In the genomic region with DNA sequence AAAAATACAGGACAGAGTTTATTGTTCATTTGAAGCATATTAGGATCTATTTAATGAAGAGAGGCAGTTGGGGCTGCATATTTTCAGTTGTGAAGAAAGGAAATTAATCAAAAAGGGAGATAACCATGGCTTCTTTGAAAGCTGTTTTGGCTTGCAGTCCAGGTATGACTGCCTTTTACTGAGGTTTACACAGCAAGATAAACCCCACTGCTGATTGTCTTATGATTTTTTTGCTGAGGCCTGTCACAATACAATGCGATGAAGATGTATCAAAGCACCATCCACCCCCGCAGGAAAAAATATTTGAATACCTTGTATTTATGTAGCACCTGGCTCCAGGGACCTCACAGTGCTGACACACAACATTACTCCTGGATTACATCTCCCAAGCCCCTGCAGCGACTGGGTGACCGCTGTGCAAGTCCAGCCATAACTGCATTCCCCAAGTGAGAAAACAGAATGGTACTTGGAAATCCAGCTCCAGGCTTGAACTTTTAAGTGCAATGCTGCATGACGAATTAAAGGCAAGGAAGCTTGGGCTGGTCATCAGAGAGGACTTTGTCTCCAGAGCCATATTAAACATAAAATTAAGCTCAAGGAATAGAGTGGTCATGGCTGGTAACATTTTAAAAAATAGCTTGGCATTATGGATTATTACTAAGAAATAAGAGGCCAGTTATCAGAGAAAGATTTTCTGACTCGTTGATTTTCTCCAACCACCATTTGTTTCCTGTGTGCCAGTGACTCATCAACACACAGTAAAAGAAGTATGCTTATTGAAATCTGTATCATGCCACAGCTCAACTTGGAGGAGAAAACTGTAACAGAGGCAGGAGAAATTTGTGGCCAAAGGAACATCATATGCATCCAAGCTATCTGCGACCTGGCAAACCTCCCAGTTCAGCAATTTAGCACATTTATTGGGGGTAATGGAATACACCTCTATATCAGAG, we compare ENCODE assay signal across 16 cellular contexts.
DNase-seq lines count a peak whose midpoint lies in the region; ATAC-seq and TF ChIP-seq lines count a peak whose summit lies in the region.
"Had no signal": no experiment of that assay in that cellular context is flagged by ENCODE, and none has a peak within 500 bp of the region (broad histone marks: within the 10 kb centered on the region; RNA-seq: fewer than 3 reads in every experiment).

No MANE protein-coding gene starts in this region.

- 76% methylated on average over 7 of the region's 7 CpGs for WGBS in suprapubic skin

- H3K4me3 Mint-ChIP-seq in activated T-cell treated with anti-CD3 and anti-CD28 coated beads, Interleukin-2, amount 50 U/mL, for 24 hours, result no peak overlapping the region
- no peak overlapping the region for H3K4me3 Mint-ChIP-seq in stimulated activated effector memory CD8-positive, alpha-beta T cell treated with anti-CD3 and anti-CD28 coated beads, Interleukin-12 subunit alpha, Interleukin-12 subunit beta, amount 100 ng/mL, for 72 hours
- H3K4me3 Mint-ChIP-seq: neural progenitor cell had no signal

- no peak for DNase-seq in activated T-cell treated with anti-CD3 and anti-CD28 coated beads, Interleukin-2, amount 50 U/mL, for 24 hours
- DNase-seq in activated T-cell treated with anti-CD3 and anti-CD28 coated beads, Interleukin-2, amount 50 U/mL, for 1 hour, result no peak
- peak; percentile 47 for DNase-seq in fibroblast of mammary gland (ENCODE audit: low read depth)
- DNase-seq in stimulated activated effector memory CD8-positive, alpha-beta T cell treated with anti-CD3 and anti-CD28 coated beads, Interleukin-12 subunit alpha, Interleukin-12 subunit beta, amount 100 ng/mL, for 72 hours (ENCODE audit: low spot score in 2 of 2), result no peak
- DNase-seq in suprapubic skin (ENCODE audit: low spot score in 2 of 2), result no peak
- no peak for DNase-seq in inferior parietal cortex (ENCODE audit: extremely low spot score)
- DNase-seq: adrenal gland; Calu3; MG63; NCI-H2081; stimulated activated naive CD4-positive, alpha-beta T cell; uterus had no signal

- no peaks in the 10 kb centered on the region for H3K27me3 ChIP-seq in suprapubic skin
- H3K27me3 ChIP-seq: adrenal gland, MG63, neural progenitor cell, uterus had no signal

- no peak overlapping the region for H3K4me3 ChIP-seq in fibroblast of mammary gland (ENCODE audit: control insufficient read depth, low read depth, low read length)
- no peak overlapping the region for H3K4me3 ChIP-seq in suprapubic skin
- H3K4me3 ChIP-seq: adrenal gland, MG63, neural progenitor cell, uterus had no signal

- H3K4me1 Mint-ChIP-seq in activated T-cell treated with anti-CD3 and anti-CD28 coated beads, Interleukin-2, amount 50 U/mL, for 24 hours (ENCODE audit: low read depth), result peaks cover 36% of the 10 kb centered on the region
- H3K4me1 Mint-ChIP-seq in stimulated activated effector memory CD8-positive, alpha-beta T cell treated with anti-CD3 and anti-CD28 coated beads, Interleukin-12 subunit alpha, Interleukin-12 subunit beta, amount 100 ng/mL, for 72 hours, result peaks cover 12% of the 10 kb centered on the region
- H3K4me1 Mint-ChIP-seq: neural progenitor cell had no signal

- H3K9me3 ChIP-seq in suprapubic skin, result no peaks in the 10 kb centered on the region
- H3K9me3 ChIP-seq: adrenal gland, uterus had no signal

- H3K36me3 ChIP-seq in suprapubic skin, result no peaks in the 10 kb centered on the region
- H3K36me3 ChIP-seq: adrenal gland, MG63, neural progenitor cell, uterus had no signal

- H3K27ac Mint-ChIP-seq in activated T-cell treated with anti-CD3 and anti-CD28 coated beads, Interleukin-2, amount 50 U/mL, for 24 hours, result peak overlapping the region; percentile 64
- H3K27ac Mint-ChIP-seq in stimulated activated effector memory CD8-positive, alpha-beta T cell treated with anti-CD3 and anti-CD28 coated beads, Interleukin-12 subunit alpha, Interleukin-12 subunit beta, amount 100 ng/mL, for 72 hours, result no peak overlapping the region
- H3K27ac Mint-ChIP-seq: neural progenitor cell had no signal

- H3K36me3 Mint-ChIP-seq in activated T-cell treated with anti-CD3 and anti-CD28 coated beads, Interleukin-2, amount 50 U/mL, for 24 hours (ENCODE audit: low read depth), result no peaks in the 10 kb centered on the region
- H3K36me3 Mint-ChIP-seq in stimulated activated effector memory CD8-positive, alpha-beta T cell treated with anti-CD3 and anti-CD28 coated beads, Interleukin-12 subunit alpha, Interleukin-12 subunit beta, amount 100 ng/mL, for 72 hours, result no peaks in the 10 kb centered on the region
- H3K36me3 Mint-ChIP-seq: neural progenitor cell had no signal

- no peak for TF ChIP-seq POLR2A in suprapubic skin (IDR thresholded peaks at IDR 0.05)

- H3K9me3 Mint-ChIP-seq in activated T-cell treated with anti-CD3 and anti-CD28 coated beads, Interleukin-2, amount 50 U/mL, for 24 hours, result peaks cover 8% of the 10 kb centered on the region
- no peaks in the 10 kb centered on the region for H3K9me3 Mint-ChIP-seq in stimulated activated effector memory CD8-positive, alpha-beta T cell treated with anti-CD3 and anti-CD28 coated beads, Interleukin-12 subunit alpha, Interleukin-12 subunit beta, amount 100 ng/mL, for 72 hours

- no peaks in the 10 kb centered on the region for H3K27me3 Mint-ChIP-seq in activated T-cell treated with anti-CD3 and anti-CD28 coated beads, Interleukin-2, amount 50 U/mL, for 24 hours

- TF ChIP-seq CTCF in fibroblast of mammary gland (conservative IDR thresholded peaks at IDR 0.05; ENCODE audit: control insufficient read depth, insufficient read depth, low read depth, low read length) (no peak), suprapubic skin (IDR thresholded peaks at IDR 0.05) (no peak)

- TF ChIP-seq EP300 in suprapubic skin (IDR thresholded peaks at IDR 0.05), result no peak

- H3K27ac ChIP-seq in suprapubic skin, result no peak overlapping the region
- H3K27ac ChIP-seq: adrenal gland, neural progenitor cell, uterus had no signal

- H3K4me1 ChIP-seq in suprapubic skin, result no peaks in the 10 kb centered on the region
- H3K4me1 ChIP-seq: adrenal gland, neural progenitor cell, uterus had no signal

- peak; percentile 84 for ATAC-seq in SK-N-SH treated with all-trans-retinoic acid at 6 μM for 48 hours
- ATAC-seq in stimulated activated effector memory CD8-positive, alpha-beta T cell treated with anti-CD3 and anti-CD28 coated beads, Interleukin-12 subunit alpha, Interleukin-12 subunit beta, amount 100 ng/mL, for 72 hours, result peak; percentile 84
- ATAC-seq in HG02981 (IDR thresholded peaks at IDR 0.05; ENCODE audit: unreplicated experiment), result no peak
- ATAC-seq: esophagus mucosa had no signal

TF ChIP-seq in SK-N-SH treated with all-trans-retinoic acid at 6 μM for 48 hours, 23 proteins besides CTCF, POLR2A, EP300 and RAD21:
- TF ChIP-seq, protein P1, sequence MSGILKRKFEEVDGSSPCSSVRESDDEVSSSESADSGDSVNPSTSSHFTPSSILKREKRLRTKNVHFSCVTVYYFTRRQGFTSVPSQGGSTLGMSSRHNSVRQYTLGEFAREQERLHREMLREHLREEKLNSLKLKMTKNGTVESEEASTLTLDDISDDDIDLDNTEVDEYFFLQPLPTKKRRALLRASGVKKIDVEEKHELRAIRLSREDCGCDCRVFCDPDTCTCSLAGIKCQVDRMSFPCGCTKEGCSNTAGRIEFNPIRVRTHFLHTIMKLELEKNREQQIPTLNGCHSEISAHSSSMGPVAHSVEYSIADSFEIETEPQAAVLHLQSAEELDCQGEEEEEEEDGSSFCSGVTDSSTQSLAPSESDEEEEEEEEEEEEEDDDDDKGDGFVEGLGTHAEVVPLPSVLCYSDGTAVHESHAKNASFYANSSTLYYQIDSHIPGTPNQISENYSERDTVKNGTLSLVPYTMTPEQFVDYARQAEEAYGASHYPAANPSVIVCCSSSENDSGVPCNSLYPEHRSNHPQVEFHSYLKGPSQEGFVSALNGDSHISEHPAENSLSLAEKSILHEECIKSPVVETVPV (CRISPR knock-in tag; IDR thresholded peaks at IDR 0.05), result no peak
- no peak for TF ChIP-seq ZC3H10 (CRISPR knock-in tag; IDR thresholded peaks at IDR 0.05)
- no peak for TF ChIP-seq TCF4 (CRISPR knock-in tag; IDR thresholded peaks at IDR 0.05; ENCODE audit: borderline replicate concordance)
- no peak for TF ChIP-seq ARNTL (CRISPR knock-in tag; IDR thresholded peaks at IDR 0.05; ENCODE audit: borderline replicate concordance, low read depth)
TF ChIP-seq in SK-N-SH treated with all-trans-retinoic acid at 6 μM for 48 hours: peak in this region for 0.
